In genomic region chr13:41763772-41764171, GRCh38 we compare ENCODE assay signal across 25 cellular contexts.
"Had no signal": no experiment of that assay in that cellular context is flagged by ENCODE, and none has a peak within 500 bp of the region (broad histone marks: within the 10 kb centered on the region; RNA-seq: fewer than 3 reads in every experiment).

No MANE protein-coding gene starts in this region.

- DNase-seq: activated B cell treated with CpG ODN at 0.5 μM for 24 hours; activated CD4-positive, alpha-beta T cell treated with anti-CD3 and anti-CD28 coated beads for 36 hours; activated CD8-positive, alpha-beta memory T cell treated with anti-CD3 and anti-CD28 coated beads, Interleukin-2, amount 10 ng/mL, durations not matched to agents 7 days and 5 days; activated CD8-positive, alpha-beta T cell treated with anti-CD3 and anti-CD28 coated beads, Interleukin-2, amount 10 ng/mL, durations not matched to agents 7 days and 5 days; activated naive CD4-positive, alpha-beta T cell treated with Interleukin-2 at 50 U/mL for 16 hours; activated T-cell treated with anti-CD3 and anti-CD28 coated beads, Interleukin-2, amount 50 U/mL, for 72 hours; anterior cingulate cortex; dorsolateral prefrontal cortex; effector memory CD4-positive, alpha-beta T cell; head of caudate nucleus; hippocampal formation; left cardiac atrium; mammary epithelial cell; naive B cell; ovary; sigmoid colon; stimulated activated CD4-positive, alpha-beta T cell treated with anti-CD3 and anti-CD28 coated beads, Interleukin-1b, Interleukin-23, amount 100 ng/mL, for 48 hours; stimulated activated CD4-positive, alpha-beta T cell treated with anti-CD3 and anti-CD28 coated beads, Interleukin-4, amount 100 ng/mL, for 4 hours; stimulated activated CD8-positive, alpha-beta memory T cell treated with anti-CD3 and anti-CD28 coated beads, Interleukin-4, amount 100 ng/mL, for 48 hours; stimulated activated naive CD8-positive, alpha-beta T cell treated with anti-CD3 and anti-CD28 coated beads, Interleukin-15, amount 100 ng/mL, for 72 hours; substantia nigra; T-helper 9 cell; thyroid gland; upper lobe of right lung had no signal

- ATAC-seq: activated CD8-positive, alpha-beta memory T cell treated with anti-CD3 and anti-CD28 coated beads, Interleukin-2, amount 10 ng/mL, durations not matched to agents 7 days and 5 days; activated CD8-positive, alpha-beta T cell treated with anti-CD3 and anti-CD28 coated beads, Interleukin-2, amount 10 ng/mL, durations not matched to agents 7 days and 5 days; activated T-cell treated with anti-CD3 and anti-CD28 coated beads, Interleukin-2, amount 50 U/mL, for 72 hours; left cardiac atrium; stimulated activated memory B cell treated with anti-CD40 and anti-IgM and Interleukin-4, amounts not matched to agents 10 μg/mL and 1 μg/mL and 100 μg/mL, for 72 hours; stimulated activated naive CD8-positive, alpha-beta T cell treated with anti-CD3 and anti-CD28 coated beads, Interleukin-15, amount 100 ng/mL, for 72 hours; upper lobe of right lung had no signal
